In genomic region chr4:54593795-54594194, GRCh38 we compare ENCODE assay signal across 29 cellular contexts.
"Had no signal": no experiment of that assay in that cellular context is flagged by ENCODE, and none has a peak within 500 bp of the region (broad histone marks: within the 10 kb centered on the region; RNA-seq: fewer than 3 reads in every experiment).

No MANE protein-coding gene starts in this region.

- H3K9ac ChIP-seq: parathyroid adenoma had no signal

- H3K27me3 ChIP-seq: ovary, right lobe of liver, sigmoid colon, stomach, thyroid gland, tibial nerve, upper lobe of left lung, vagina had no signal

- H3K4me1 Mint-ChIP-seq: natural killer cell; nephron; stimulated activated effector memory CD8-positive, alpha-beta T cell treated with anti-CD3 and anti-CD28 coated beads, Interleukin-12 subunit alpha, Interleukin-12 subunit beta, amount 100 ng/mL, for 72 hours; stimulated activated naive B cell treated with anti-CD40 and anti-IgM and Interleukin-4, amounts not matched to agents 10 μg/mL and 1 μg/mL and 100 μg/mL, for 72 hours had no signal

- H3K27ac ChIP-seq: ovary, parathyroid adenoma, psoas muscle, right lobe of liver, sigmoid colon, stomach, thoracic aorta, thyroid gland, tibial nerve, upper lobe of left lung, vagina had no signal

- DNase-seq: natural killer cell; occipital lobe; ovary; posterior cingulate gyrus; psoas muscle; right cardiac atrium; right lobe of liver; sigmoid colon; small intestine; stimulated activated CD4-positive, alpha-beta T cell treated with anti-CD3 and anti-CD28 coated beads, Interleukin-15, amount 100 ng/mL, for 24 hours; stimulated activated CD4-positive, alpha-beta T cell treated with anti-CD3 and anti-CD28 coated beads, Interleukin-2, amount 100 ng/mL, for 24 hours; stimulated activated CD4-positive, alpha-beta T cell treated with anti-CD3 and anti-CD28 coated beads, Interleukin-2, amount 100 ng/mL, for 48 hours; stimulated activated CD4-positive, alpha-beta T cell treated with anti-CD3 and anti-CD28 coated beads, Interleukin-4, amount 100 ng/mL, for 24 hours; stimulated activated naive B cell treated with anti-CD40 and anti-IgM and Interleukin-4, amounts not matched to agents 10 μg/mL and 1 μg/mL and 100 μg/mL, for 72 hours; stimulated activated naive CD4-positive, alpha-beta T cell treated with Interleukin-2 at 50 U/mL for 16 hours; stomach; thyroid gland; trophoblast cell; upper lobe of left lung had no signal

- H3K27me3 Mint-ChIP-seq: stimulated activated naive CD8-positive, alpha-beta T cell treated with anti-CD3 and anti-CD28 coated beads, Interleukin-15, Interleukin-2, amounts not matched to agents 100 ng/mL and 50 ng/mL, for 24 hours had no signal

- H3K36me3 ChIP-seq: ovary, right lobe of liver, sigmoid colon, stomach, thoracic aorta, thyroid gland, tibial nerve, upper lobe of left lung, vagina had no signal

- H2AFZ ChIP-seq: parathyroid adenoma had no signal

- H3K4me1 ChIP-seq: parathyroid adenoma, psoas muscle, right lobe of liver, sigmoid colon, stomach, thyroid gland, tibial nerve, upper lobe of left lung, vagina had no signal

- H3K9me3 ChIP-seq: ovary, psoas muscle, right lobe of liver, sigmoid colon, stomach, thoracic aorta, thyroid gland, tibial nerve, upper lobe of left lung, vagina had no signal

- H3K4me3 Mint-ChIP-seq: natural killer cell; nephron; neural crest cell; stimulated activated effector memory CD8-positive, alpha-beta T cell treated with anti-CD3 and anti-CD28 coated beads, Interleukin-12 subunit alpha, Interleukin-12 subunit beta, amount 100 ng/mL, for 72 hours; stimulated activated naive B cell treated with anti-CD40 and anti-IgM and Interleukin-4, amounts not matched to agents 10 μg/mL and 1 μg/mL and 100 μg/mL, for 72 hours; stimulated activated naive CD8-positive, alpha-beta T cell treated with anti-CD3 and anti-CD28 coated beads, Interleukin-15, Interleukin-2, amounts not matched to agents 100 ng/mL and 50 ng/mL, for 24 hours had no signal

- H3K27ac Mint-ChIP-seq: natural killer cell; nephron; progenitor cell of endocrine pancreas; stimulated activated effector memory CD8-positive, alpha-beta T cell treated with anti-CD3 and anti-CD28 coated beads, Interleukin-12 subunit alpha, Interleukin-12 subunit beta, amount 100 ng/mL, for 72 hours; stimulated activated naive B cell treated with anti-CD40 and anti-IgM and Interleukin-4, amounts not matched to agents 10 μg/mL and 1 μg/mL and 100 μg/mL, for 72 hours; stimulated activated naive CD8-positive, alpha-beta T cell treated with anti-CD3 and anti-CD28 coated beads, Interleukin-15, Interleukin-2, amounts not matched to agents 100 ng/mL and 50 ng/mL, for 24 hours had no signal

- H3K79me2 ChIP-seq: parathyroid adenoma had no signal

- H3K36me3 Mint-ChIP-seq: natural killer cell; stimulated activated effector memory CD8-positive, alpha-beta T cell treated with anti-CD3 and anti-CD28 coated beads, Interleukin-12 subunit alpha, Interleukin-12 subunit beta, amount 100 ng/mL, for 72 hours; stimulated activated naive B cell treated with anti-CD40 and anti-IgM and Interleukin-4, amounts not matched to agents 10 μg/mL and 1 μg/mL and 100 μg/mL, for 72 hours had no signal

- H3K9me3 Mint-ChIP-seq: natural killer cell; stimulated activated effector memory CD8-positive, alpha-beta T cell treated with anti-CD3 and anti-CD28 coated beads, Interleukin-12 subunit alpha, Interleukin-12 subunit beta, amount 100 ng/mL, for 72 hours; stimulated activated naive CD8-positive, alpha-beta T cell treated with anti-CD3 and anti-CD28 coated beads, Interleukin-15, Interleukin-2, amounts not matched to agents 100 ng/mL and 50 ng/mL, for 24 hours had no signal

- H3K4me3 ChIP-seq: ovary, psoas muscle, right lobe of liver, sigmoid colon, stomach, thoracic aorta, thyroid gland, tibial nerve, upper lobe of left lung, vagina had no signal

- ATAC-seq: natural killer cell; psoas muscle; right cardiac atrium; right lobe of liver; stimulated activated effector memory CD8-positive, alpha-beta T cell treated with anti-CD3 and anti-CD28 coated beads, Interleukin-12 subunit alpha, Interleukin-12 subunit beta, amount 100 ng/mL, for 72 hours; stimulated activated naive B cell treated with anti-CD40 and anti-IgM and Interleukin-4, amounts not matched to agents 10 μg/mL and 1 μg/mL and 100 μg/mL, for 72 hours had no signal

- FAIRE-seq: small intestine, urothelium cell line had no signal
